ENCODE assay signal across 32 cellular contexts in the genomic region with DNA sequence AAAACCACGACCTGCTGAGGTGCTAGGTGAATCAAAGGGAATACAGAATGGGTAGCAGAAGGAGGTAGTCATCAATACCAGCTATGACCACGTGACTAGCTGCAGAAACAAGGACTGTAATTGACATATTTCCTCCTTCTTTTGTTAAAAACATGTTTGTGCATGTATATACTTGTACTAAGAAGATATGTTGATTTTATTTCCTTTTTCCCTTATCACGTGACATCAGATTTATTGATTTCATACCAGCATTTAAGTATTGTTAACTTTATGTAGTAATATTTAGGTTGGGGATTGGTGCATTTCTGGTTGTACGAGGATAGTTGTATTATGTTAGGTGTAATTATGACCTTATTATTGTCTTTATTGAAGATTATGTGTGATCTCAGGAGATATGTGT. TPM values are rescaled to one million over a fixed set of nuclear protein-coding genes. Genes with fewer than 3 reads are reported as not detected.
"Had no signal": no experiment of that assay in that cellular context is flagged by ENCODE, and none has a peak within 500 bp of the region (broad histone marks: within the 10 kb centered on the region; RNA-seq: fewer than 3 reads in every experiment).

No MANE protein-coding gene starts in this region.

- ATAC-seq: activated CD4-positive, alpha-beta T cell treated with anti-CD3 and anti-CD28 coated beads for 36 hours; activated CD4-positive, CD25-positive, alpha-beta regulatory T cell treated with anti-CD3 and anti-CD28 coated beads, Interleukin-2, amount 50 U/mL, for 24 hours; activated CD8-positive, alpha-beta T cell treated with anti-CD3 and anti-CD28 coated beads, Interleukin-2, amount 10 ng/mL, durations not matched to agents 7 days and 5 days; body of pancreas; PC-3; WTC11 had no signal

- H3K27ac ChIP-seq: body of pancreas, Peyer's patch, SJSA1 had no signal

- H3K9me3 ChIP-seq: body of pancreas, MG63, Peyer's patch, SJSA1, SK-N-SH had no signal

- H3K4me3 ChIP-seq: body of pancreas, MG63, Peyer's patch, SJSA1 had no signal

- H3K27me3 ChIP-seq: body of pancreas, MG63, Peyer's patch, SJSA1 had no signal

- FAIRE-seq: astrocyte, TTC549 had no signal

- H3K4me2 ChIP-seq: SK-N-SH had no signal

- H3K36me3 ChIP-seq: MG63, Peyer's patch, SJSA1 had no signal

- DNase-seq: activated CD4-positive, alpha-beta T cell treated with anti-CD3 and anti-CD28 coated beads for 36 hours; activated CD4-positive, alpha-beta T cell treated with anti-CD3 and anti-CD28 coated beads, Interleukin-2, amount 10 ng/mL, durations not matched to agents 7 days and 5 days; activated CD4-positive, alpha-beta T cell treated with anti-CD3 and anti-CD28 coated beads, Interleukin-2, amount 50 U/mL, for 48 hours; activated CD8-positive, alpha-beta T cell treated with anti-CD3 and anti-CD28 coated beads, Interleukin-2, amount 10 ng/mL, durations not matched to agents 7 days and 5 days; activated gamma-delta T cell; activated naive CD4-positive, alpha-beta T cell treated with Interleukin-2 at 50 U/mL for 16 hours; activated naive CD8-positive, alpha-beta T cell treated with anti-CD3 and anti-CD28 coated beads, Interleukin-2, amount 10 ng/mL, durations not matched to agents 7 days and 5 days; activated T-cell treated with anti-CD3 and anti-CD28 coated beads, Interleukin-2, amount 50 U/mL, for 24 hours; body of pancreas; central memory CD4-positive, alpha-beta T cell; Karpas-422; MG63; NCI-H1048; NCI-H1105 treated with DMSO at 0.1 percent for 48 hours; NCI-H1436; NCI-H1694; NCI-H1930; NCI-H2081 treated with DMSO at 0.1 percent for 48 hours; NCI-H510A; NCI-H526; NCI-H748 treated with DMSO at 0.1 percent for 48 hours; NK-92 treated with Interleukin-12 subunit alpha and Interleukin-12 subunit beta, amount 100 ng/mL, for 24 hours; PC-3; Peyer's patch; RPMI8226; SHP77 treated with DMSO at 0.1 percent for 48 hours; SK-N-SH had no signal

- H3K4me1 ChIP-seq: body of pancreas, Peyer's patch, SJSA1 had no signal

RNA-seq across cellular contexts. Expression of a gene that starts 36.2 kb away (rescaled TPM):
- total RNA-seq: activated CD8-positive, alpha-beta T cell treated with anti-CD3 and anti-CD28 coated beads, Interleukin-2, amount 10 ng/mL, durations not matched to agents 7 days and 5 days; activated naive CD8-positive, alpha-beta T cell treated with anti-CD3 and anti-CD28 coated beads, Interleukin-2, amount 10 ng/mL, durations not matched to agents 7 days and 5 days; Peyer's patch; SJSA1 had no signal
- polyA plus RNA-seq: SK-N-SH had no signal
